18 cellular contexts compared by ENCODE assay signal in genomic region chr20:51604851-51605250, GRCh38.
DNase-seq lines count a peak whose midpoint lies in the region; ATAC-seq, FAIRE-seq and TF ChIP-seq lines count a peak whose summit lies in the region.
"Had no signal": no experiment of that assay in that cellular context is flagged by ENCODE, and none has a peak within 500 bp of the region (broad histone marks: within the 10 kb centered on the region; RNA-seq: fewer than 3 reads in every experiment).

No MANE protein-coding gene starts in this region.

- H3K4me2 ChIP-seq in IMR-90 (ENCODE audit: low read depth, low read length), result no peak overlapping the region
- H3K4me2 ChIP-seq in H1 (ENCODE audit: insufficient read depth in 1 of 2, low read depth in 2 of 2, low read length in 2 of 2), result no peak overlapping the region
- H3K4me2 ChIP-seq: BLaER1 treated with 17β-estradiol and CSF1 and Interleukin-3, amounts not matched to agents 10 nM and 100 nM had no signal

- TF ChIP-seq CTCF in IMR-90 (conservative IDR thresholded peaks at IDR 0.05; ENCODE audit: low read depth, low read length) (no peak), H1 (IDR thresholded peaks at IDR 0.05; ENCODE audit: control extremely low read depth in 1 of 3, insufficient read depth in 1 of 3, low read depth in 1 of 3, low read length in 3 of 3) (no peak), dorsolateral prefrontal cortex (IDR thresholded peaks at IDR 0.05 in 54 of 56, conservative IDR thresholded peaks at IDR 0.05 in 2 of 56; ENCODE audit: low read depth in 1 of 56, partially characterized antibody in 56 of 56) (no peak)

- H2BK15ac ChIP-seq in IMR-90 (ENCODE audit: low read depth, low read length) (no peak overlapping the region), H1 (ENCODE audit: low read length) (no peak overlapping the region)

- no peaks in the 10 kb centered on the region; a peak in 1 of 4 replicates for H3K79me1 ChIP-seq in IMR-90 (ENCODE audit: low read depth in 1 of 2, low read length in 2 of 2)
- no peaks in the 10 kb centered on the region for H3K79me1 ChIP-seq in H1 (ENCODE audit: low read depth, low read length)

- H3K4ac ChIP-seq in IMR-90 (ENCODE audit: low read depth, low read length), result no peak overlapping the region
- H3K4ac ChIP-seq in H1 (replicated peaks; ENCODE audit: insufficient read length, low read depth, low read length), result no peak overlapping the region

- H4K8ac ChIP-seq in IMR-90 (ENCODE audit: low read depth in 2 of 2, low read length in 2 of 2), result no peak overlapping the region
- H4K8ac ChIP-seq in H1 (ENCODE audit: extremely low read depth, insufficient read depth, low read length), result no peak overlapping the region

- no peak for TF ChIP-seq EP300 in H1 (IDR thresholded peaks at IDR 0.05; ENCODE audit: borderline replicate concordance in 1 of 2, low read depth in 2 of 2, low read length in 2 of 2)

- no peak overlapping the region for H3K9ac ChIP-seq in IMR-90 (ENCODE audit: low read depth, low read length)
- H3K9ac ChIP-seq in H1 (replicated peaks in 1 of 4; ENCODE audit: extremely low read depth in 1 of 4, low read depth in 3 of 4, low read length in 3 of 4), result no peak overlapping the region
- H3K9ac ChIP-seq: BLaER1 treated with 17β-estradiol and CSF1 and Interleukin-3, amounts not matched to agents 10 nM and 100 nM had no signal

- no peaks in the 10 kb centered on the region; the same call in 1 of the 2 replicates for H3K23me2 ChIP-seq in H1 (ENCODE audit: low read depth, low read length)

- H3K4me1 Mint-ChIP-seq in activated T-cell treated with anti-CD3 and anti-CD28 coated beads, Interleukin-2, amount 50 U/mL, for 4 hours (ENCODE audit: low read depth), result peaks cover 22% of the 10 kb centered on the region

- dilution Hi-C loops in IMR-90 (cut with HindIII; ENCODE audit: low sequenced_read_pairs, unreplicated experiment), result no loop called here

- TF ChIP-seq RAD21 in IMR-90 (IDR thresholded peaks at IDR 0.05; ENCODE audit: low read length), result no peak
- TF ChIP-seq RAD21 in H1 (IDR thresholded peaks at IDR 0.05 in 1 of 2, conservative IDR thresholded peaks at IDR 0.05 in 1 of 2; ENCODE audit: low read depth in 2 of 2, low read length in 2 of 2), result no peak

- ATAC-seq in activated T-cell treated with anti-CD3 and anti-CD28 coated beads, Interleukin-2, amount 50 U/mL, for 4 hours, result no peak
- no peak for ATAC-seq in IMR-90 (ENCODE audit: low read depth)
- no peak for ATAC-seq in GM21576 (IDR thresholded peaks at IDR 0.05; ENCODE audit: unreplicated experiment)
- ATAC-seq: K562 had no signal

- no peak overlapping the region for H2BK12ac ChIP-seq in H1 (ENCODE audit: low read depth, low read length)

- peaks cover 9% of the 10 kb centered on the region for H3K27me3 Mint-ChIP-seq in activated T-cell treated with anti-CD3 and anti-CD28 coated beads, Interleukin-2, amount 50 U/mL, for 4 hours (ENCODE audit: low read depth)

- no peaks in the 10 kb centered on the region for H3K36me3 Mint-ChIP-seq in activated T-cell treated with anti-CD3 and anti-CD28 coated beads, Interleukin-2, amount 50 U/mL, for 4 hours (ENCODE audit: insufficient read depth)

- H3K4me1 ChIP-seq in IMR-90 (ENCODE audit: control insufficient read depth, insufficient read depth, low read length) (no peaks in the 10 kb centered on the region; the same call in 1 of the 2 replicates), H1 (replicated peaks in 1 of 4; ENCODE audit: control insufficient read depth in 3 of 4, insufficient read depth in 4 of 4, low read length in 3 of 4) (no peaks in the 10 kb centered on the region)
- H3K4me1 ChIP-seq: Caco-2, HAP-1 had no signal

- H3K9me1 ChIP-seq in IMR-90 (ENCODE audit: insufficient read depth, low read length), result no peaks in the 10 kb centered on the region; the same call in 1 of the 2 replicates

- POLR2A ChIA-PET in IMR-90 (lab: Charles Lee; ENCODE audit: unreplicated experiment) (no interaction called here), H1 (lab: Charles Lee; ENCODE audit: partially characterized antibody) (no interaction called here)

- H2BK120ac ChIP-seq in IMR-90 (ENCODE audit: low read depth, low read length) (no peak overlapping the region), H1 (replicated peaks; ENCODE audit: low read depth, low read length) (no peak overlapping the region)

- H2AFZ ChIP-seq in IMR-90 (replicated peaks; ENCODE audit: low read length, poor library complexity), result no peak overlapping the region
- no peak overlapping the region for H2AFZ ChIP-seq in H1 (ENCODE audit: low read length)

- H4K5ac ChIP-seq in IMR-90 (ENCODE audit: low read depth, low read length), result no peak overlapping the region
- H4K5ac ChIP-seq in H1 (ENCODE audit: insufficient read length, low read depth, low read length), result no peak overlapping the region

- H2BK20ac ChIP-seq in IMR-90 (ENCODE audit: low read depth, low read length) (no peak overlapping the region), H1 (ENCODE audit: low read length) (no peak overlapping the region)

- 98% methylated on average over 5 of the region's 14 CpGs; no CpG with 5 or more reads in 1 of the 2 experiments for WGBS in IMR-90 (ENCODE audit: extremely low coverage in 2 of 2, insufficient read length in 1 of 2), 2 experiments
- WGBS in H1 (ENCODE audit: extremely low coverage in 1 of 2, insufficient coverage in 1 of 2, insufficient read length in 1 of 2, insufficient replicate concordance in 2 of 2, low coverage in 1 of 2, low lambda C conversion rate in 2 of 2, missing lambda C conversion rate in 1 of 2), 2 experiments, result 97% methylated on average over 13 of the region's 14 CpGs; no CpG with 5 or more reads in 1 of the 2 experiments

- CTCF ChIA-PET in IMR-90 (lab: Yijun Ruan, JAX) (no interaction called here), H1 (lab: Charles Lee; ENCODE audit: partially characterized antibody) (interaction anchor here (0.8 to 1.9 kb wide), 6 partner anchors 9 to 398 kb away, joined by 3 to 5 read pairs (median 3); no protein-coding TSS in a partner anchor)

- H3K14ac ChIP-seq in IMR-90 (replicated peaks; ENCODE audit: low read depth, low read length), result no peak overlapping the region
- H3K14ac ChIP-seq in H1 (ENCODE audit: insufficient read length), result no peak overlapping the region

- in situ Hi-C loops in IMR-90 (cut with MboI; ENCODE audit: low sequenced_read_pairs) (no loop called here), ACHN (cut with HindIII; ENCODE audit: low pct_ligation_motif_present, low pct_unique_long_range_greater_than_20kb, low sequenced_read_pairs) (no loop called here)

- H3K27me3 ChIP-seq in IMR-90 (ENCODE audit: control insufficient read depth, insufficient read depth, low read length) (no peaks in the 10 kb centered on the region), H1 (replicated peaks in 1 of 4; ENCODE audit: control insufficient read depth in 3 of 4, extremely low read depth in 1 of 4, insufficient read depth in 3 of 4, low read length in 3 of 4) (no peaks in the 10 kb centered on the region), dorsolateral prefrontal cortex (no peaks in the 10 kb centered on the region)
- H3K27me3 ChIP-seq: BLaER1 treated with 17β-estradiol and CSF1 and Interleukin-3, amounts not matched to agents 10 nM and 100 nM had no signal

- H2BK5ac ChIP-seq in IMR-90 (ENCODE audit: low read depth, low read length, poor library complexity, severe bottlenecking), result no peak overlapping the region
- no peak overlapping the region for H2BK5ac ChIP-seq in H1 (ENCODE audit: low read depth, low read length)

- H3K36me3 ChIP-seq in IMR-90 (ENCODE audit: control insufficient read depth, insufficient read depth, low read length), result peaks cover 34% of the 10 kb centered on the region
- H3K36me3 ChIP-seq in H1 (ENCODE audit: control insufficient read depth in 2 of 4, insufficient read depth in 4 of 4, low read length in 3 of 4), result no peaks in the 10 kb centered on the region

- TF ChIP-seq POLR2A in IMR-90 (IDR thresholded peaks at IDR 0.05; ENCODE audit: low read depth, low read length) (no peak), H1 (IDR thresholded peaks at IDR 0.05; ENCODE audit: control extremely low read depth in 1 of 2, low read depth in 2 of 2, low read length in 2 of 2) (no peak)

- H3K9me3 ChIP-seq in IMR-90 (ENCODE audit: control insufficient read depth, insufficient read depth, low read length) (no peaks in the 10 kb centered on the region), H1 (ENCODE audit: insufficient read depth in 2 of 2, low read depth in 1 of 2, low read length in 1 of 2) (no peaks in the 10 kb centered on the region)
- H3K9me3 ChIP-seq: BLaER1 treated with 17β-estradiol and CSF1 and Interleukin-3, amounts not matched to agents 10 nM and 100 nM; Caco-2; HAP-1 had no signal

- no TSS peak for BruUV-seq in IMR-90 (replicated peaks; lab: Mats Ljungman, UMichigan)

- no peaks in the 10 kb centered on the region for H3K9me3 Mint-ChIP-seq in activated T-cell treated with anti-CD3 and anti-CD28 coated beads, Interleukin-2, amount 50 U/mL, for 4 hours

- H3K18ac ChIP-seq in IMR-90 (ENCODE audit: low read depth, low read length) (no peak overlapping the region), H1 (ENCODE audit: extremely low read depth, low read length) (no peak overlapping the region; the same call in 1 of the 2 replicates)

- H3K23ac ChIP-seq in IMR-90 (ENCODE audit: low read depth, low read length) (no peak overlapping the region), H1 (ENCODE audit: insufficient read length) (no peak overlapping the region)

- intact Hi-C loops in IMR-90 (cut with micrococcal nuclease) (no loop called here), dorsolateral prefrontal cortex (cut with DNase I) (no loop called here)

- 0 out of 2 replicates have a peak, but pooled peaks cover 5% of the 10 kb centered on the region for H4K20me1 ChIP-seq in IMR-90 (ENCODE audit: insufficient read depth, low read length)
- H4K20me1 ChIP-seq in H1 (replicated peaks in 1 of 2; ENCODE audit: control insufficient read depth in 1 of 2, insufficient read depth in 2 of 2, low read length in 2 of 2), result no peaks in the 10 kb centered on the region

- no peak for FAIRE-seq in H1 (lab: Jason Lieb, UNC)
- FAIRE-seq: D721Med, GM12892, GM18507, K562 had no signal

- H2AK5ac ChIP-seq in IMR-90 (ENCODE audit: low read depth, low read length) (no peak overlapping the region), H1 (ENCODE audit: low read depth, low read length) (no peak overlapping the region)

- H4K91ac ChIP-seq in IMR-90 (ENCODE audit: insufficient read depth, low read depth, low read length) (no peak overlapping the region), H1 (replicated peaks; ENCODE audit: insufficient read length, low read length) (peak overlapping the region; percentile 68)

- no peaks in the 10 kb centered on the region for H3K79me2 ChIP-seq in H1 (ENCODE audit: control insufficient read depth in 1 of 2, insufficient read depth in 2 of 2, low read length in 2 of 2)

- H3K4me3 Mint-ChIP-seq in activated T-cell treated with anti-CD3 and anti-CD28 coated beads, Interleukin-2, amount 50 U/mL, for 4 hours, result peak overlapping the region; percentile 31
- H3K4me3 Mint-ChIP-seq: B cell had no signal

- H3K4me3 ChIP-seq in IMR-90 (ENCODE audit: insufficient read depth, low read depth, low read length), result no peak overlapping the region
- no peak overlapping the region for H3K4me3 ChIP-seq in H1 (ENCODE audit: extremely low read depth in 1 of 4, insufficient read depth in 2 of 4, low read depth in 3 of 4, low read length in 4 of 4)
- no peak overlapping the region for H3K4me3 ChIP-seq in dorsolateral prefrontal cortex
- H3K4me3 ChIP-seq: BLaER1 treated with 17β-estradiol and CSF1 and Interleukin-3, amounts not matched to agents 10 nM and 100 nM; HAP-1; K562 had no signal

- no peak for DNase-seq in activated T-cell treated with anti-CD3 and anti-CD28 coated beads, Interleukin-2, amount 50 U/mL, for 4 hours
- no peak for DNase-seq in activated T-cell treated with anti-CD3 and anti-CD28 coated beads, Interleukin-2, amount 50 U/mL, for 48 hours
- no peak for DNase-seq in IMR-90
- no peak for DNase-seq in H1 (ENCODE audit: low read depth in 1 of 2, low spot score in 2 of 2)
- no peak for DNase-seq in dorsolateral prefrontal cortex
- no peak for DNase-seq in ACHN
- DNase-seq: 8988T, Caco-2, DMS79, GDM1 had no signal

- peak overlapping the region; percentile 7 for H2AK9ac ChIP-seq in IMR-90 (replicated peaks; ENCODE audit: low read depth, low read length, poor library complexity)

- H3K27ac ChIP-seq in IMR-90 (ENCODE audit: insufficient read depth, low read length), result no peak overlapping the region
- no peak overlapping the region; the same call in 1 of the 2 replicates for H3K27ac ChIP-seq in H1 (ENCODE audit: low read depth, low read length)
- no peak overlapping the region for H3K27ac ChIP-seq in dorsolateral prefrontal cortex
- H3K27ac ChIP-seq: BLaER1 treated with 17β-estradiol and CSF1 and Interleukin-3, amounts not matched to agents 10 nM and 100 nM had no signal

- H3K56ac ChIP-seq in IMR-90 (ENCODE audit: extremely low read depth, insufficient read depth, low read length) (no peak overlapping the region), H1 (replicated peaks; ENCODE audit: insufficient read length, low read depth, low read length) (no peak overlapping the region)
